ENCODE assay signal across 10 cellular contexts in the genomic region with DNA sequence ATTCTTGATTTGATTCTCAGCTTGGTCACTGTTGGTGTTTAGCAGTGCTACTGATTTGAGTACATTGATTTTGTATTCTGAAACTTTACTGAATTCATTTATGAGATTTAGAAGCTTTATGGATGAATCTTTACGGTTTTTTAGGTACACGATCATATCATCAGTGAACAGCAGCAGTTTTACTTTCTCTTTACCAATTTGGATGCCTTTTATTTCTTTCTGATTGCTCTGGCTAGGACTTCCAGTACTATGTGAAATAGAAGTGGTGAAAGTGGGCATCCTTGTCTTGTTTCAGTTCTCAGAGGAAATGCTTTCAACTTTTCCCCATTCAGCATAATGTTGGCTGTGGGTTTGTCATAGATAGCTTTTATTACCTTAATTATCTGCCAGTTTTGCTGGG. TPM values are rescaled to one million over a fixed set of nuclear protein-coding genes. Genes with fewer than 3 reads are reported as not detected.
"Had no signal": no experiment of that assay in that cellular context is flagged by ENCODE, and none has a peak within 500 bp of the region (broad histone marks: within the 10 kb centered on the region; RNA-seq: fewer than 3 reads in every experiment).

No MANE protein-coding gene starts in this region.

RNA-seq across cellular contexts. Expression of a gene that starts 58.8 kb away (rescaled TPM):
- total RNA-seq: MCF 10A; OCI-LY7; PC-9; Right ventricle myocardium inferior; RPMI7951; SJCRH30; SK-MEL-5; T-cell; T-helper 1 cell treated with Interleukin-12 subunit alpha and Interleukin-12 subunit beta and Interleukin-4 antibody, amounts not matched to agents 30 ng/mL and 1 ng/mL, for 36 hours; T-helper 17 cell had no signal
